Comparison of ENCODE assay signal across 1 cellular context in genomic region chr2:230872968-230873669, GRCh38.
TF ChIP-seq lines count a peak whose summit lies in the region.

No MANE protein-coding gene starts in this region.

TF ChIP-seq in GM12878, 131 proteins besides CTCF, POLR2A, EP300 and RAD21 (continued from another document):
- TF ChIP-seq ETV6 (conservative IDR thresholded peaks at IDR 0.05 in 1 of 2, IDR thresholded peaks at IDR 0.05 in 1 of 2; ENCODE audit: borderline replicate concordance in 1 of 2, low read depth in 1 of 2) (peak in 1 of 2 experiments; percentile 28; a peak in 1 of 4 replicates), BHLHE40 (IDR thresholded peaks at IDR 0.05; ENCODE audit: borderline replicate concordance in 1 of 2, low read depth in 2 of 2, low read length in 1 of 2) (peak; percentile 44 to 47; a peak in 2 of 4 replicates), MEF2B (IDR thresholded peaks at IDR 0.05; ENCODE audit: partially characterized antibody, poor library complexity, severe bottlenecking) (no peak), EGR1 (IDR thresholded peaks at IDR 0.05; ENCODE audit: borderline replicate concordance in 1 of 2, low read depth in 2 of 2, low read length in 2 of 2) (no peak), TAF1 (IDR thresholded peaks at IDR 0.05; ENCODE audit: borderline replicate concordance, low read depth, low read length) (no peak), HDAC2 (IDR thresholded peaks at IDR 0.05) (no peak), IRF4 (IDR thresholded peaks at IDR 0.05; ENCODE audit: low read depth, low read length) (0 out of 2 replicates have a peak, but pooled peaks have one; percentile 9), EZH2 (IDR thresholded peaks at IDR 0.05; ENCODE audit: borderline replicate concordance, control insufficient read depth, low read depth, low read length) (no peak), PAX5 (IDR thresholded peaks at IDR 0.05; ENCODE audit: borderline replicate concordance, low read depth, low read length) (peak; percentile 63; the same call in 1 of the 2 replicates), ASH2L (IDR thresholded peaks at IDR 0.05; ENCODE audit: borderline replicate concordance, low read depth) (no peak), NFIC (IDR thresholded peaks at IDR 0.05; ENCODE audit: low read depth, low read length) (0 out of 2 replicates have a peak, but pooled peaks have one; percentile 23), BACH1 (IDR thresholded peaks at IDR 0.05; ENCODE audit: borderline replicate concordance) (no peak), FOXM1 (IDR thresholded peaks at IDR 0.05; ENCODE audit: low read depth, low read length) (peak; percentile 55; the same call in 1 of the 2 replicates), TCF12 (IDR thresholded peaks at IDR 0.05; ENCODE audit: low read depth, low read length) (peak; percentile 91), CHD2 (IDR thresholded peaks at IDR 0.05; ENCODE audit: borderline replicate concordance, low read depth, low read length) (no peak), HDAC6 (IDR thresholded peaks at IDR 0.05; ENCODE audit: unreplicated experiment) (no peak), ATF7 (IDR thresholded peaks at IDR 0.05; ENCODE audit: low read depth) (peak; percentile 21; the same call in 1 of the 2 replicates), RUNX3 (IDR thresholded peaks at IDR 0.05; ENCODE audit: low read length) (peak; percentile 78), NFXL1 (IDR thresholded peaks at IDR 0.05; ENCODE audit: borderline replicate concordance) (no peak), GATAD2B (conservative IDR thresholded peaks at IDR 0.05; ENCODE audit: low read depth) (0 out of 2 replicates have a peak, but pooled peaks have one; percentile 57), TCF3 (IDR thresholded peaks at IDR 0.05; ENCODE audit: borderline replicate concordance, insufficient read depth, low read depth, low read length) (peak; percentile 53; the same call in 1 of the 2 replicates), ZNF207 (IDR thresholded peaks at IDR 0.05; ENCODE audit: borderline replicate concordance) (peak; percentile 17; the same call in 1 of the 2 replicates), YY1 (IDR thresholded peaks at IDR 0.05; ENCODE audit: low read depth, low read length) (no peak), SUZ12 (IDR thresholded peaks at IDR 0.05; ENCODE audit: unreplicated experiment) (no peak)
